2 cellular contexts compared by ENCODE assay signal in the genomic region with DNA sequence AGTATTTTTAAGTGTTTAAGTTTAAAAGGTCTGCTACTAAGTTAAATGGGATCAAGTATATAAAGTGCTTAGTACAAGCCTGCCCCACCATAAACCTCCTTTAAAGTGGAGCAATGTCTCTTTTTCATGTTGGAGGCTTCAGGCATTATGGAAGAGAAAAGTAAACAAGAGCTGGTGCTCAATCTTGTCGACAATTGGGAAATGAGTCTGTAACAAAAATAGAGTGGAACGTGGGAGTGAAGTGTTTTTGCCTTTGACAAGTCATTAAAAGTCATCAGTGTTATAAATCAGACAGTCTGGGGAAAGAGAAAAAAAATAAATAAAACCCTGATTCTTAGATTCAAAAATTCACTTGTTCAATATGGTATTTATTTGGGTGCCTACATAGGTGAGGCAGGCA.
TF ChIP-seq lines count a peak whose summit lies in the region.

No MANE protein-coding gene starts in this region.

TF ChIP-seq in HEK293, 187 proteins besides CTCF, POLR2A, EP300 and RAD21 (continued from another document):
- TF ChIP-seq, protein P1, sequence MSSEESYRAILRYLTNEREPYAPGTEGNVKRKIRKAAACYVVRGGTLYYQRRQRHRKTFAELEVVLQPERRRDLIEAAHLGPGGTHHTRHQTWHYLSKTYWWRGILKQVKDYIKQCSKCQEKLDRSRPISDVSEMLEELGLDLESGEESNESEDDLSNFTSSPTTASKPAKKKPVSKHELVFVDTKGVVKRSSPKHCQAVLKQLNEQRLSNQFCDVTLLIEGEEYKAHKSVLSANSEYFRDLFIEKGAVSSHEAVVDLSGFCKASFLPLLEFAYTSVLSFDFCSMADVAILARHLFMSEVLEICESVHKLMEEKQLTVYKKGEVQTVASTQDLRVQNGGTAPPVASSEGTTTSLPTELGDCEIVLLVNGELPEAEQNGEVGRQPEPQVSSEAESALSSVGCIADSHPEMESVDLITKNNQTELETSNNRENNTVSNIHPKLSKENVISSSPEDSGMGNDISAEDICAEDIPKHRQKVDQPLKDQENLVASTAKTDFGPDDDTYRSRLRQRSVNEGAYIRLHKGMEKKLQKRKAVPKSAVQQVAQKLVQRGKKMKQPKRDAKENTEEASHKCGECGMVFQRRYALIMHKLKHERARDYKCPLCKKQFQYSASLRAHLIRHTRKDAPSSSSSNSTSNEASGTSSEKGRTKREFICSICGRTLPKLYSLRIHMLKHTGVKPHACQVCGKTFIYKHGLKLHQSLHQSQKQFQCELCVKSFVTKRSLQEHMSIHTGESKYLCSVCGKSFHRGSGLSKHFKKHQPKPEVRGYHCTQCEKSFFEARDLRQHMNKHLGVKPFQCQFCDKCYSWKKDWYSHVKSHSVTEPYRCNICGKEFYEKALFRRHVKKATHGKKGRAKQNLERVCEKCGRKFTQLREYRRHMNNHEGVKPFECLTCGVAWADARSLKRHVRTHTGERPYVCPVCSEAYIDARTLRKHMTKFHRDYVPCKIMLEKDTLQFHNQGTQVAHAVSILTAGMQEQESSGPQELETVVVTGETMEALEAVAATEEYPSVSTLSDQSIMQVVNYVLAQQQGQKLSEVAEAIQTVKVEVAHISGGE (tag by site-specific recombination; conservative IDR thresholded peaks at IDR 0.05; ENCODE audit: low read depth): no peak
- TF ChIP-seq MZF1 (tag by site-specific recombination; IDR thresholded peaks at IDR 0.05; ENCODE audit: borderline replicate concordance): 0 out of 2 replicates have a peak, but pooled peaks have one; percentile 30

TF ChIP-seq in K562, 482 proteins besides CTCF, POLR2A, EP300 and RAD21 (continued from another document and continues in another):
- TF ChIP-seq, protein P2, sequence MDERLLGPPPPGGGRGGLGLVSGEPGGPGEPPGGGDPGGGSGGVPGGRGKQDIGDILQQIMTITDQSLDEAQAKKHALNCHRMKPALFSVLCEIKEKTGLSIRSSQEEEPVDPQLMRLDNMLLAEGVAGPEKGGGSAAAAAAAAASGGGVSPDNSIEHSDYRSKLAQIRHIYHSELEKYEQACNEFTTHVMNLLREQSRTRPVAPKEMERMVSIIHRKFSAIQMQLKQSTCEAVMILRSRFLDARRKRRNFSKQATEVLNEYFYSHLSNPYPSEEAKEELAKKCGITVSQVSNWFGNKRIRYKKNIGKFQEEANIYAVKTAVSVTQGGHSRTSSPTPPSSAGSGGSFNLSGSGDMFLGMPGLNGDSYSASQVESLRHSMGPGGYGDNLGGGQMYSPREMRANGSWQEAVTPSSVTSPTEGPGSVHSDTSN (CRISPR knock-in tag; IDR thresholded peaks at IDR 0.05; ENCODE audit: low read depth): no peak
- TF ChIP-seq, protein P2 (tag; conservative IDR thresholded peaks at IDR 0.05; ENCODE audit: low read depth): peak; percentile 90
- TF ChIP-seq MEF2D (tag; conservative IDR thresholded peaks at IDR 0.05; ENCODE audit: low read depth): peak; percentile 96
- TF ChIP-seq TCF7L2 (IDR thresholded peaks at IDR 0.05; ENCODE audit: low read depth, low read length): no peak
- TF ChIP-seq, protein P3, sequence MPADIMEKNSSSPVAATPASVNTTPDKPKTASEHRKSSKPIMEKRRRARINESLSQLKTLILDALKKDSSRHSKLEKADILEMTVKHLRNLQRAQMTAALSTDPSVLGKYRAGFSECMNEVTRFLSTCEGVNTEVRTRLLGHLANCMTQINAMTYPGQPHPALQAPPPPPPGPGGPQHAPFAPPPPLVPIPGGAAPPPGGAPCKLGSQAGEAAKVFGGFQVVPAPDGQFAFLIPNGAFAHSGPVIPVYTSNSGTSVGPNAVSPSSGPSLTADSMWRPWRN (IDR thresholded peaks at IDR 0.05; ENCODE audit: low read depth): peak; percentile 73
- TF ChIP-seq CXXC5 (CRISPR knock-in tag; IDR thresholded peaks at IDR 0.05): peak; percentile 17; the same call in 1 of the 2 replicates
- TF ChIP-seq, protein P4, sequence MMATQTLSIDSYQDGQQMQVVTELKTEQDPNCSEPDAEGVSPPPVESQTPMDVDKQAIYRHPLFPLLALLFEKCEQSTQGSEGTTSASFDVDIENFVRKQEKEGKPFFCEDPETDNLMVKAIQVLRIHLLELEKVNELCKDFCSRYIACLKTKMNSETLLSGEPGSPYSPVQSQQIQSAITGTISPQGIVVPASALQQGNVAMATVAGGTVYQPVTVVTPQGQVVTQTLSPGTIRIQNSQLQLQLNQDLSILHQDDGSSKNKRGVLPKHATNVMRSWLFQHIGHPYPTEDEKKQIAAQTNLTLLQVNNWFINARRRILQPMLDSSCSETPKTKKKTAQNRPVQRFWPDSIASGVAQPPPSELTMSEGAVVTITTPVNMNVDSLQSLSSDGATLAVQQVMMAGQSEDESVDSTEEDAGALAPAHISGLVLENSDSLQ (IDR thresholded peaks at IDR 0.05): peak; percentile 53; the same call in 1 of the 2 replicates
- TF ChIP-seq, protein P5, sequence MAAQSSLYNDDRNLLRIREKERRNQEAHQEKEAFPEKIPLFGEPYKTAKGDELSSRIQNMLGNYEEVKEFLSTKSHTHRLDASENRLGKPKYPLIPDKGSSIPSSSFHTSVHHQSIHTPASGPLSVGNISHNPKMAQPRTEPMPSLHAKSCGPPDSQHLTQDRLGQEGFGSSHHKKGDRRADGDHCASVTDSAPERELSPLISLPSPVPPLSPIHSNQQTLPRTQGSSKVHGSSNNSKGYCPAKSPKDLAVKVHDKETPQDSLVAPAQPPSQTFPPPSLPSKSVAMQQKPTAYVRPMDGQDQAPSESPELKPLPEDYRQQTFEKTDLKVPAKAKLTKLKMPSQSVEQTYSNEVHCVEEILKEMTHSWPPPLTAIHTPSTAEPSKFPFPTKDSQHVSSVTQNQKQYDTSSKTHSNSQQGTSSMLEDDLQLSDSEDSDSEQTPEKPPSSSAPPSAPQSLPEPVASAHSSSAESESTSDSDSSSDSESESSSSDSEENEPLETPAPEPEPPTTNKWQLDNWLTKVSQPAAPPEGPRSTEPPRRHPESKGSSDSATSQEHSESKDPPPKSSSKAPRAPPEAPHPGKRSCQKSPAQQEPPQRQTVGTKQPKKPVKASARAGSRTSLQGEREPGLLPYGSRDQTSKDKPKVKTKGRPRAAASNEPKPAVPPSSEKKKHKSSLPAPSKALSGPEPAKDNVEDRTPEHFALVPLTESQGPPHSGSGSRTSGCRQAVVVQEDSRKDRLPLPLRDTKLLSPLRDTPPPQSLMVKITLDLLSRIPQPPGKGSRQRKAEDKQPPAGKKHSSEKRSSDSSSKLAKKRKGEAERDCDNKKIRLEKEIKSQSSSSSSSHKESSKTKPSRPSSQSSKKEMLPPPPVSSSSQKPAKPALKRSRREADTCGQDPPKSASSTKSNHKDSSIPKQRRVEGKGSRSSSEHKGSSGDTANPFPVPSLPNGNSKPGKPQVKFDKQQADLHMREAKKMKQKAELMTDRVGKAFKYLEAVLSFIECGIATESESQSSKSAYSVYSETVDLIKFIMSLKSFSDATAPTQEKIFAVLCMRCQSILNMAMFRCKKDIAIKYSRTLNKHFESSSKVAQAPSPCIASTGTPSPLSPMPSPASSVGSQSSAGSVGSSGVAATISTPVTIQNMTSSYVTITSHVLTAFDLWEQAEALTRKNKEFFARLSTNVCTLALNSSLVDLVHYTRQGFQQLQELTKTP (IDR thresholded peaks at IDR 0.05; ENCODE audit: low read depth in 1 of 2, partially characterized antibody in 2 of 2): peak in 1 of 2 experiments; percentile 51
- TF ChIP-seq, protein P6, sequence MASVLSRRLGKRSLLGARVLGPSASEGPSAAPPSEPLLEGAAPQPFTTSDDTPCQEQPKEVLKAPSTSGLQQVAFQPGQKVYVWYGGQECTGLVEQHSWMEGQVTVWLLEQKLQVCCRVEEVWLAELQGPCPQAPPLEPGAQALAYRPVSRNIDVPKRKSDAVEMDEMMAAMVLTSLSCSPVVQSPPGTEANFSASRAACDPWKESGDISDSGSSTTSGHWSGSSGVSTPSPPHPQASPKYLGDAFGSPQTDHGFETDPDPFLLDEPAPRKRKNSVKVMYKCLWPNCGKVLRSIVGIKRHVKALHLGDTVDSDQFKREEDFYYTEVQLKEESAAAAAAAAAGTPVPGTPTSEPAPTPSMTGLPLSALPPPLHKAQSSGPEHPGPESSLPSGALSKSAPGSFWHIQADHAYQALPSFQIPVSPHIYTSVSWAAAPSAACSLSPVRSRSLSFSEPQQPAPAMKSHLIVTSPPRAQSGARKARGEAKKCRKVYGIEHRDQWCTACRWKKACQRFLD (CRISPR knock-in tag; IDR thresholded peaks at IDR 0.05): no peak
- TF ChIP-seq HDAC6 (IDR thresholded peaks at IDR 0.05; ENCODE audit: low read depth, low read length): no peak
- 0 out of 2 replicates have a peak, but pooled peaks have one; percentile 9 for TF ChIP-seq HEY1 (CRISPR knock-in tag; IDR thresholded peaks at IDR 0.05; ENCODE audit: borderline replicate concordance)
- no peak for TF ChIP-seq DNMT1 (IDR thresholded peaks at IDR 0.05)
- no peak for TF ChIP-seq ARNT (IDR thresholded peaks at IDR 0.05)
- TF ChIP-seq ZNF347 (CRISPR knock-in tag; IDR thresholded peaks at IDR 0.05; ENCODE audit: low read depth): no peak
- TF ChIP-seq, protein P7, sequence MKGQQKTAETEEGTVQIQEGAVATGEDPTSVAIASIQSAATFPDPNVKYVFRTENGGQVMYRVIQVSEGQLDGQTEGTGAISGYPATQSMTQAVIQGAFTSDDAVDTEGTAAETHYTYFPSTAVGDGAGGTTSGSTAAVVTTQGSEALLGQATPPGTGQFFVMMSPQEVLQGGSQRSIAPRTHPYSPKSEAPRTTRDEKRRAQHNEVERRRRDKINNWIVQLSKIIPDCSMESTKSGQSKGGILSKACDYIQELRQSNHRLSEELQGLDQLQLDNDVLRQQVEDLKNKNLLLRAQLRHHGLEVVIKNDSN (CRISPR knock-in tag; IDR thresholded peaks at IDR 0.05): no peak
- TF ChIP-seq, protein P8, sequence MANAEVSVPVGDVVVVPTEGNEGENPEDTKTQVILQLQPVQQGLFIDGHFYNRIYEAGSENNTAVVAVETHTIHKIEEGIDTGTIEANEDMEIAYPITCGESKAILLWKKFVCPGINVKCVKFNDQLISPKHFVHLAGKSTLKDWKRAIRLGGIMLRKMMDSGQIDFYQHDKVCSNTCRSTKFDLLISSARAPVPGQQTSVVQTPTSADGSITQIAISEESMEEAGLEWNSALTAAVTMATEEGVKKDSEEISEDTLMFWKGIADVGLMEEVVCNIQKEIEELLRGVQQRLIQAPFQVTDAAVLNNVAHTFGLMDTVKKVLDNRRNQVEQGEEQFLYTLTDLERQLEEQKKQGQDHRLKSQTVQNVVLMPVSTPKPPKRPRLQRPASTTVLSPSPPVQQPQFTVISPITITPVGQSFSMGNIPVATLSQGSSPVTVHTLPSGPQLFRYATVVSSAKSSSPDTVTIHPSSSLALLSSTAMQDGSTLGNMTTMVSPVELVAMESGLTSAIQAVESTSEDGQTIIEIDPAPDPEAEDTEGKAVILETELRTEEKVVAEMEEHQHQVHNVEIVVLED (CRISPR knock-in tag; IDR thresholded peaks at IDR 0.05): no peak
- TF ChIP-seq, protein P9, sequence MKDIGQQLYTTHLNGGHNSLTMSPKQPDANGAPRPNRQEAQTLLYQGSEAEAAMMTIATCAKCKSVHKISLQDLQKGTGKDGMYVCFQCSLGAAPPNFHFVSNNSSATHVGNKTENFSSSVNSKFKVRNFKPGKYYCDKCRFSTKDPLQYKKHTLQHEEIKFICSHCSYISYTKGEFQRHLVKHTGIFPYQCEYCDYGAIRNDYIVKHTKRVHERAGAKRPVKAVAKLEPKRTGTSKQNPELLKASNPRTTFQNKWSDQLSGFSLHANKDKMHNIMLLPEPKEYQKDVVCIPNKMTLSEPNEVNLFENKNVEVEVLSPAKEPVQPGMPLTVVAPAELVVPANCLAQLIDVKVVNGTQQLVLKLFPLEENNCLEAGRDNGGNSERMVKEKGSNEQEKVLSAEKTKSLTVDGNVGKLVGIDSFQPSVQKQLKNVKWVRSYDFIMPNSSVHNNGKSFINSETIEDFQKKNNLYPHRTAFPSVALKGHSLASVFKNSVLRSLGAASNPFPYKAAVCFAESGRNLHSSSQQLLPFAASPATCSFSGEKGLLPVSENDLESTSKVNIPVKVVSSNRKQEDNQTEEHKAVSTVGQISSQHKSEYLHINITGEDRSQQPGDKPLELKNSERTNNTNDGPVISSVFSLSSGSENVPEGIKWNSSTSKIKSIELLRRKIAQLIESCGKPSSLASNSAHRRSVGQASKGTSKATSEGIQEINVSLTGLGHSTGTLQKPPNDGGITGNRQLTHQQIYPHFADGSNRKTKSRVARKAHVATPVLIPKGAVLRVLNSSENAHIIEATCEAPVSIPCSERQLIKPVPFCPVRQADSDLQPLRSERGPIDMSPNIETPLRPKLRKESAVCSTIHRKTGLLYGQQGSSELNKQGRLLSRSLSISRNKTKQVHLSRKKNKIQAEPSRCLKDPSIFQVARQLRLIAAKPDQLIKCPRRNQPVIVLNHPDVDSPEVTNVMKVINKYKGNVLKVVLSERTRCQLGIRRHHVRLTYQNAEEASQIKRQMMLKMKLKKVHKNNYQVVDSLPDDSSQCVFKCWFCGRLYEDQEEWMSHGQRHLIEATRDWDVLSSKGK (CRISPR knock-in tag; IDR thresholded peaks at IDR 0.05): no peak
- peak; percentile 36 to 97; a peak in 3 of 4 replicates for TF ChIP-seq FOXA3 (CRISPR knock-in tag; conservative IDR thresholded peaks at IDR 0.05 in 1 of 2, IDR thresholded peaks at IDR 0.05 in 1 of 2)
- peak; percentile 60; the same call in 1 of the 2 replicates for TF ChIP-seq LEF1 (IDR thresholded peaks at IDR 0.05)
- TF ChIP-seq POLR2H (tag; IDR thresholded peaks at IDR 0.05; ENCODE audit: low read depth): peak; percentile 16; the same call in 1 of the 2 replicates
- peak; percentile 64 for TF ChIP-seq SOX6 (IDR thresholded peaks at IDR 0.05)
